In genomic region chr1:57357462-57357861, GRCh38 we compare ENCODE assay signal across 19 cellular contexts.
"Had no signal": no experiment of that assay in that cellular context is flagged by ENCODE, and none has a peak within 500 bp of the region (broad histone marks: within the 10 kb centered on the region; RNA-seq: fewer than 3 reads in every experiment).

No MANE protein-coding gene starts in this region.

- H3K9me3 Mint-ChIP-seq: effector memory CD8-positive, alpha-beta T cell had no signal

- H3K4me3 ChIP-seq: esophagus squamous epithelium, gastroesophageal sphincter, psoas muscle, right lobe of liver, tibial artery, upper lobe of left lung, uterus had no signal

- H3K27ac ChIP-seq: esophagus squamous epithelium, gastroesophageal sphincter, neutrophil, psoas muscle, right lobe of liver, tibial artery, upper lobe of left lung, uterus had no signal

- H3K36me3 ChIP-seq: esophagus squamous epithelium, gastroesophageal sphincter, neutrophil, right lobe of liver, tibial artery, upper lobe of left lung, uterus had no signal

- H3K36me3 Mint-ChIP-seq: stimulated activated effector memory CD8-positive, alpha-beta T cell treated with anti-CD3 and anti-CD28 coated beads, Interleukin-12 subunit alpha, Interleukin-12 subunit beta, amount 100 ng/mL, for 72 hours had no signal

- DNase-seq: effector memory CD8-positive, alpha-beta T cell; esophagus squamous epithelium; foreskin fibroblast; kidney glomerular epithelial cell; naive thymus-derived CD4-positive, alpha-beta T cell; nephron progenitor cell; psoas muscle; retina; right lobe of liver; stimulated activated CD4-positive, alpha-beta T cell treated with anti-CD3 and anti-CD28 coated beads, Interleukin-4, amount 100 ng/mL, for 1 hour; stimulated activated CD8-positive, alpha-beta memory T cell treated with anti-CD3 and anti-CD28 coated beads, Interleukin-4, amount 100 ng/mL, for 48 hours; tibial artery; upper lobe of left lung; uterus had no signal

- H3K27me3 Mint-ChIP-seq: dendritic cell treated with granulocyte-macrophage colony-stimulating factor and Interleukin-4, amounts not matched to agents 40 ng/mL and 50 ng/mL, for 4 days had no signal

- H3K4me1 Mint-ChIP-seq: naive thymus-derived CD4-positive, alpha-beta T cell; nephron progenitor cell had no signal

- H3K4me3 Mint-ChIP-seq: dendritic cell treated with granulocyte-macrophage colony-stimulating factor and Interleukin-4, amounts not matched to agents 40 ng/mL and 50 ng/mL, for 4 days; effector memory CD8-positive, alpha-beta T cell; naive thymus-derived CD4-positive, alpha-beta T cell; nephron progenitor cell; stimulated activated effector memory CD8-positive, alpha-beta T cell treated with anti-CD3 and anti-CD28 coated beads, Interleukin-12 subunit alpha, Interleukin-12 subunit beta, amount 100 ng/mL, for 72 hours; stimulated activated naive CD8-positive, alpha-beta T cell treated with anti-CD3 and anti-CD28 coated beads, Interleukin-15, Interleukin-2, amounts not matched to agents 100 ng/mL and 50 ng/mL, for 24 hours had no signal

- H3K4me1 ChIP-seq: esophagus squamous epithelium, gastroesophageal sphincter, psoas muscle, right lobe of liver, tibial artery, upper lobe of left lung, uterus had no signal

- H3K27ac Mint-ChIP-seq: dendritic cell treated with granulocyte-macrophage colony-stimulating factor and Interleukin-4, amounts not matched to agents 40 ng/mL and 50 ng/mL, for 4 days; effector memory CD8-positive, alpha-beta T cell; naive thymus-derived CD4-positive, alpha-beta T cell; nephron progenitor cell; stimulated activated effector memory CD8-positive, alpha-beta T cell treated with anti-CD3 and anti-CD28 coated beads, Interleukin-12 subunit alpha, Interleukin-12 subunit beta, amount 100 ng/mL, for 72 hours; stimulated activated naive CD8-positive, alpha-beta T cell treated with anti-CD3 and anti-CD28 coated beads, Interleukin-15, Interleukin-2, amounts not matched to agents 100 ng/mL and 50 ng/mL, for 24 hours had no signal

- H3K27me3 ChIP-seq: gastroesophageal sphincter, neutrophil, right lobe of liver, tibial artery, upper lobe of left lung, uterus had no signal

- H3K9me3 ChIP-seq: neutrophil, right lobe of liver had no signal
